12 cellular contexts compared by ENCODE assay signal in genomic region chr1:1164701-1165451, GRCh38. TPM values are rescaled to one million over a fixed set of nuclear protein-coding genes. Genes with fewer than 3 reads are reported as not detected.
A peak's percentile ranks its signal among the peaks of the same experiment; 100 is the strongest.
DNase-seq lines count a peak whose midpoint lies in the region; ATAC-seq and TF ChIP-seq lines count a peak whose summit lies in the region.
"Had no signal": no experiment of that assay in that cellular context is flagged by ENCODE, and none has a peak within 500 bp of the region (broad histone marks: within the 10 kb centered on the region; RNA-seq: fewer than 3 reads in every experiment).

No MANE protein-coding gene starts in this region.

- H3K4me3 Mint-ChIP-seq in GM23338, result peak overlapping the region; percentile 58; the same call in 1 of the 3 replicates
- H3K4me3 Mint-ChIP-seq in glutamatergic neuron (ENCODE audit: unreplicated experiment), result no peak overlapping the region

- H3K27me3 Mint-ChIP-seq in GM23338 (ENCODE audit: insufficient read depth, low read depth, poor library complexity) (peaks cover 23% of the 10 kb centered on the region), glutamatergic neuron (ENCODE audit: unreplicated experiment) (peaks cover 39% of the 10 kb centered on the region)

- no peak overlapping the region; the same call in 1 of the 2 replicates for H2AFZ ChIP-seq in GM23338

- peak; percentile 29 for ATAC-seq in GM23338
- ATAC-seq in GM21390 (IDR thresholded peaks at IDR 0.05; ENCODE audit: unreplicated experiment), result no peak
- ATAC-seq: GM12878 had no signal

- H3K4me1 ChIP-seq in GM23338 (ENCODE audit: insufficient read depth) (peaks cover 14% of the 10 kb centered on the region; the same call in 1 of the 2 replicates), rectal smooth muscle tissue (ENCODE audit: control insufficient read depth, insufficient read depth, low read length) (no peaks in the 10 kb centered on the region)

- H3K27me3 ChIP-seq in GM23338 (ENCODE audit: insufficient read depth) (no peaks in the 10 kb centered on the region), rectal smooth muscle tissue (ENCODE audit: control insufficient read depth, insufficient read depth, low read length) (peaks cover 9% of the 10 kb centered on the region)

- H3K27ac ChIP-seq in GM23338 (ENCODE audit: low read depth), result no peak overlapping the region; the same call in 1 of the 2 replicates
- H3K27ac ChIP-seq in rectal smooth muscle tissue (ENCODE audit: low read depth, low read length), result no peak overlapping the region

- no peak for TF ChIP-seq CTCF in GM23338 (conservative IDR thresholded peaks at IDR 0.05; ENCODE audit: low read depth in 2 of 2)
- TF ChIP-seq CTCF in glutamatergic neuron (IDR thresholded peaks at IDR 0.05; ENCODE audit: partially characterized antibody, unreplicated experiment), result no peak

- H3F3A ChIP-seq in GM23338 (replicated peaks; ENCODE audit: low read depth), result 0 out of 2 replicates have a peak, but pooled peaks cover 11% of the 10 kb centered on the region

- H3K27ac Mint-ChIP-seq in GM23338 (no peak overlapping the region; the same call in 1 of the 2 replicates), glutamatergic neuron (ENCODE audit: unreplicated experiment) (no peak overlapping the region)

- H3K4me1 Mint-ChIP-seq in GM23338 (peaks cover 16% of the 10 kb centered on the region), glutamatergic neuron (ENCODE audit: low read depth, unreplicated experiment) (peaks cover 4% of the 10 kb centered on the region)

- H3K36me3 Mint-ChIP-seq in GM23338 (ENCODE audit: low read depth), result peaks cover 2% of the 10 kb centered on the region; the same call in 1 of the 3 replicates
- no peaks in the 10 kb centered on the region for H3K36me3 Mint-ChIP-seq in glutamatergic neuron (ENCODE audit: unreplicated experiment)

- H3K4me2 ChIP-seq in GM23338, result peak overlapping the region; percentile 67

- H3K9me3 Mint-ChIP-seq in GM23338 (no peaks in the 10 kb centered on the region), glutamatergic neuron (ENCODE audit: unreplicated experiment) (peaks cover 36% of the 10 kb centered on the region)

- H3K4me3 ChIP-seq in GM23338 (peak overlapping the region; percentile 44), rectal smooth muscle tissue (ENCODE audit: low read length) (peak overlapping the region; percentile 56)
- H3K4me3 ChIP-seq: GM12878 had no signal

- H4K20me1 ChIP-seq in GM23338 (replicated peaks; ENCODE audit: insufficient read depth), result no peaks in the 10 kb centered on the region

- no peak overlapping the region for H3K9ac ChIP-seq in rectal smooth muscle tissue (ENCODE audit: low read length)

- no peaks in the 10 kb centered on the region for H3K36me3 ChIP-seq in GM23338 (ENCODE audit: insufficient read depth)
- no peaks in the 10 kb centered on the region for H3K36me3 ChIP-seq in rectal smooth muscle tissue (ENCODE audit: control insufficient read depth, insufficient read depth, low read length)

- peaks cover 11% of the 10 kb centered on the region; the same call in 1 of the 2 replicates for H3K79me2 ChIP-seq in GM23338 (replicated peaks; ENCODE audit: insufficient read depth)

- no peaks in the 10 kb centered on the region for H3K9me2 ChIP-seq in GM23338 (ENCODE audit: insufficient read depth)

- DNase-seq in GM23338 (ENCODE audit: low spot score), result peak; percentile 83
- peak; percentile 54 for DNase-seq in NCI-H69 (lab: John Stamatoyannopoulos, UW)
- peak; percentile 43 for DNase-seq in glutamatergic neuron
- DNase-seq in islet precursor cell, result no peak
- no peak for DNase-seq in germinal center (ENCODE audit: low spot score)
- no peak for DNase-seq in EL
- DNase-seq: activated CD8-positive, alpha-beta memory T cell treated with anti-CD3 and anti-CD28 coated beads, Interleukin-2, amount 50 U/mL, for 48 hours; anterior cingulate cortex; NCI-H1694 treated with DMSO at 0.1 percent for 48 hours had no signal

TF ChIP-seq in GM23338, 12 proteins besides CTCF, POLR2A, EP300 and RAD21 (continues in another document):
- TF ChIP-seq EZH2 (IDR thresholded peaks at IDR 0.05; ENCODE audit: low read depth, unreplicated experiment) (no peak), EZH2phosphoT487 (IDR thresholded peaks at IDR 0.05; ENCODE audit: unreplicated experiment) (no peak), ETS1 (IDR thresholded peaks at IDR 0.05) (no peak), ZNF331 (CRISPR knock-in tag; IDR thresholded peaks at IDR 0.05; ENCODE audit: low read depth) (no peak), ZNF462 (CRISPR knock-in tag; IDR thresholded peaks at IDR 0.05) (no peak), ZNF114 (CRISPR knock-in tag; IDR thresholded peaks at IDR 0.05) (no peak), JUNB (IDR thresholded peaks at IDR 0.05; ENCODE audit: unreplicated experiment) (no peak)

RNA-seq across cellular contexts. Expression of gene TTLL10, which starts 8.8 kb away (rescaled TPM):
- total RNA-seq in GM23338 (2014; rRNA removed; shearing (Covaris generic)), result 0.45 TPM in 1 of 2 replicates, not detected in the other
- polyA plus RNA-seq in GM23338 (2016; fragmentation: Nextera tagmentation; extraction: Ambion mirVana), result not detected in 2 replicates
- not detected for total RNA-seq in glutamatergic neuron (ENCODE audit: unreplicated experiment)
- total RNA-seq: GM12878 had no signal
- polyA plus RNA-seq: GM12878 had no signal

RNA-seq across cellular contexts. Expression of gene TNFRSF18, which starts 41.5 kb away (rescaled TPM):
- 0.58 and 1.5 TPM in 2 replicates for total RNA-seq in GM23338 (2014; rRNA removed; shearing (Covaris generic))
- polyA plus RNA-seq in GM23338 (2016; fragmentation: Nextera tagmentation; extraction: Ambion mirVana), result 0.56 and 1.1 TPM in 2 replicates
- total RNA-seq in glutamatergic neuron (ENCODE audit: unreplicated experiment), result 3.0 TPM

RNA-seq across cellular contexts. Expression of gene C1orf159, which starts 49.0 kb away (rescaled TPM):
- total RNA-seq in GM23338 (2014; rRNA removed; shearing (Covaris generic)), result 21.3 and 21.5 TPM in 2 replicates
- polyA plus RNA-seq in GM23338 (2016; fragmentation: Nextera tagmentation; extraction: Ambion mirVana), result 9.6 and 9.9 TPM in 2 replicates
- 24.5 TPM for total RNA-seq in glutamatergic neuron (ENCODE audit: unreplicated experiment)

RNA-seq across cellular contexts. Expression of gene TNFRSF4, which starts 49.1 kb away (rescaled TPM):
- total RNA-seq in GM23338 (2014; rRNA removed; shearing (Covaris generic)), result not detected in 2 replicates
- polyA plus RNA-seq in GM23338 (2016; fragmentation: Nextera tagmentation; extraction: Ambion mirVana), result not detected in 2 replicates
- 0.29 TPM for total RNA-seq in glutamatergic neuron (ENCODE audit: unreplicated experiment)

Comparison
In these comparisons a context has a peak if more than half of its experiments do, and no peak if none do; other contexts are left out.
1. DNase-seq: peak in GM23338 (single experiment), NCI-H69 (single experiment) and glutamatergic neuron (single experiment); none in islet precursor cell (single experiment), germinal center (single experiment) and EL (single experiment).